In genomic region chr7:147999962-148000361, GRCh38 we compare ENCODE assay signal across 24 cellular contexts.
"Had no signal": no experiment of that assay in that cellular context is flagged by ENCODE, and none has a peak within 500 bp of the region (broad histone marks: within the 10 kb centered on the region; RNA-seq: fewer than 3 reads in every experiment).

No MANE protein-coding gene starts in this region.

- H3K27me3 ChIP-seq: colonic mucosa, hepatocyte, neural progenitor cell, pancreas, right lobe of liver, testis, transverse colon had no signal

- H3K36me3 Mint-ChIP-seq: memory B cell; natural killer cell treated with Interleukin-12 subunit alpha and Interleukin-12 subunit beta and Interleukin-15 and Interleukin-18, amount 100 ng/mL, for 72 hours; neural progenitor cell; stimulated activated effector memory CD8-positive, alpha-beta T cell treated with anti-CD3 and anti-CD28 coated beads, Interleukin-12 subunit alpha, Interleukin-12 subunit beta, amount 100 ng/mL, for 72 hours had no signal

- H3K4me3 ChIP-seq: colonic mucosa, hepatocyte, left ventricle myocardium inferior, lower lobe of right lung, neural progenitor cell, pancreas, right lobe of liver, testis, transverse colon had no signal

- H3K9me3 Mint-ChIP-seq: memory B cell; stimulated activated effector memory CD8-positive, alpha-beta T cell treated with anti-CD3 and anti-CD28 coated beads, Interleukin-12 subunit alpha, Interleukin-12 subunit beta, amount 100 ng/mL, for 72 hours; stimulated activated naive CD8-positive, alpha-beta T cell treated with anti-CD3 and anti-CD28 coated beads, Interleukin-15, Interleukin-2, amounts not matched to agents 100 ng/mL and 50 ng/mL, for 24 hours had no signal

- H3K27me3 Mint-ChIP-seq: memory B cell; natural killer cell treated with Interleukin-12 subunit alpha and Interleukin-12 subunit beta and Interleukin-15 and Interleukin-18, amount 100 ng/mL, for 72 hours; progenitor cell of endocrine pancreas; stimulated activated naive CD8-positive, alpha-beta T cell treated with anti-CD3 and anti-CD28 coated beads, Interleukin-15, Interleukin-2, amounts not matched to agents 100 ng/mL and 50 ng/mL, for 24 hours had no signal

- H3K4me1 ChIP-seq: colonic mucosa, left ventricle myocardium inferior, lower lobe of right lung, neural progenitor cell, pancreas, right lobe of liver, testis, transverse colon had no signal

- H3K4me3 Mint-ChIP-seq: memory B cell; natural killer cell treated with Interleukin-12 subunit alpha and Interleukin-12 subunit beta and Interleukin-15 and Interleukin-18, amount 100 ng/mL, for 72 hours; neural progenitor cell; stimulated activated effector memory CD8-positive, alpha-beta T cell treated with anti-CD3 and anti-CD28 coated beads, Interleukin-12 subunit alpha, Interleukin-12 subunit beta, amount 100 ng/mL, for 72 hours; stimulated activated naive CD8-positive, alpha-beta T cell treated with anti-CD3 and anti-CD28 coated beads, Interleukin-15, Interleukin-2, amounts not matched to agents 100 ng/mL and 50 ng/mL, for 24 hours had no signal

- DNase-seq: colonic mucosa; dermis blood vessel endothelial cell; erythroblast; foreskin melanocyte; head of caudate nucleus; kidney; left cardiac atrium; left ventricle myocardium inferior; lower lobe of right lung; midbrain; nucleus accumbens; pancreas; right lobe of liver; stimulated activated CD4-positive, alpha-beta T cell treated with anti-CD3 and anti-CD28 coated beads, Interleukin-4, amount 100 ng/mL, for 1 hour; stimulated activated CD8-positive, alpha-beta memory T cell treated with anti-CD3 and anti-CD28 coated beads, Interleukin-4, amount 100 ng/mL, for 48 hours; testis; transverse colon had no signal

- H3K4me2 ChIP-seq: hepatocyte, neural progenitor cell had no signal

- H2AFZ ChIP-seq: hepatocyte, neural progenitor cell had no signal

- H3K27ac Mint-ChIP-seq: memory B cell; natural killer cell treated with Interleukin-12 subunit alpha and Interleukin-12 subunit beta and Interleukin-15 and Interleukin-18, amount 100 ng/mL, for 72 hours; neural progenitor cell; progenitor cell of endocrine pancreas; stimulated activated effector memory CD8-positive, alpha-beta T cell treated with anti-CD3 and anti-CD28 coated beads, Interleukin-12 subunit alpha, Interleukin-12 subunit beta, amount 100 ng/mL, for 72 hours; stimulated activated naive CD8-positive, alpha-beta T cell treated with anti-CD3 and anti-CD28 coated beads, Interleukin-15, Interleukin-2, amounts not matched to agents 100 ng/mL and 50 ng/mL, for 24 hours had no signal

- H3K9me3 ChIP-seq: colonic mucosa, left ventricle myocardium inferior, lower lobe of right lung, pancreas, right lobe of liver, testis, transverse colon had no signal

- H3K9ac ChIP-seq: neural progenitor cell had no signal

- H3K36me3 ChIP-seq: colonic mucosa, left ventricle myocardium inferior, lower lobe of right lung, neural progenitor cell, pancreas, right lobe of liver, transverse colon had no signal

- H3K4me1 Mint-ChIP-seq: memory B cell; stimulated activated effector memory CD8-positive, alpha-beta T cell treated with anti-CD3 and anti-CD28 coated beads, Interleukin-12 subunit alpha, Interleukin-12 subunit beta, amount 100 ng/mL, for 72 hours had no signal

- ATAC-seq: left cardiac atrium; lower lobe of right lung; natural killer cell treated with Interleukin-12 subunit alpha and Interleukin-12 subunit beta and Interleukin-15 and Interleukin-18, amount 100 ng/mL, for 72 hours; pancreas; right lobe of liver; stimulated activated effector memory CD8-positive, alpha-beta T cell treated with anti-CD3 and anti-CD28 coated beads, Interleukin-12 subunit alpha, Interleukin-12 subunit beta, amount 100 ng/mL, for 72 hours had no signal

- H3K27ac ChIP-seq: colonic mucosa, hepatocyte, left ventricle myocardium inferior, lower lobe of right lung, neural progenitor cell, pancreas, right lobe of liver, testis, transverse colon had no signal

- H3K79me2 ChIP-seq: hepatocyte had no signal
